In genomic region chr3:156553705-156554356, GRCh38 we compare ENCODE assay signal across 7 cellular contexts. TPM values are rescaled to one million over a fixed set of nuclear protein-coding genes. Genes with fewer than 3 reads are reported as not detected.
DNase-seq lines count a peak whose midpoint lies in the region; ATAC-seq and TF ChIP-seq lines count a peak whose summit lies in the region.

No MANE protein-coding gene starts in this region.

- no peaks in the 10 kb centered on the region for H3K9me3 ChIP-seq in mesenchymal stem cell (ENCODE audit: control insufficient read depth, low read length)

- H3K23ac ChIP-seq in mesenchymal stem cell (ENCODE audit: low read length in 2 of 2), result no peak overlapping the region

- H2BK15ac ChIP-seq in mesenchymal stem cell (ENCODE audit: low read depth, poor library complexity, severe bottlenecking), result no peak overlapping the region

- no peak overlapping the region for H3K18ac ChIP-seq in mesenchymal stem cell (ENCODE audit: low read depth in 1 of 2, low read length in 2 of 2)

- no peak overlapping the region for H2BK120ac ChIP-seq in mesenchymal stem cell (ENCODE audit: low read depth, low read length)

- DNase-seq in NCI-H1105 (lab: John Stamatoyannopoulos, UW) (peak; percentile 13), brain microvascular endothelial cell (peak; percentile 76), mesenchymal stem cell (peak; percentile 85), head of caudate nucleus (no peak)

- H3K27me3 ChIP-seq in brain microvascular endothelial cell (replicated peaks) (no peaks in the 10 kb centered on the region), mesenchymal stem cell (ENCODE audit: control insufficient read depth in 1 of 2, insufficient read depth in 1 of 2, low read length in 2 of 2) (no peaks in the 10 kb centered on the region)

- peak overlapping the region in 1 of 2 experiments; percentile 17 for H3K4ac ChIP-seq in mesenchymal stem cell (ENCODE audit: low read depth in 1 of 2, low read length in 2 of 2)

- intact Hi-C loops in head of caudate nucleus (cut with DNase I), result loop anchor here (2.0 to 10.0 kb wide), 2 partner anchors 121 to 581 kb away; partner anchors contain the start of gene TIPARP

- H3K27ac ChIP-seq in brain microvascular endothelial cell, result peak overlapping the region; percentile 91
- peak overlapping the region; percentile 81 for H3K27ac ChIP-seq in mesenchymal stem cell (ENCODE audit: low read length, poor library complexity, severe bottlenecking)

- H3K14ac ChIP-seq in mesenchymal stem cell (ENCODE audit: low read length in 2 of 2), result peak overlapping the region in 1 of 2 experiments; percentile 15

- H3K4me3 ChIP-seq in GM08714 (ENCODE audit: low read length), result peak overlapping the region; percentile 85
- peak overlapping the region; percentile 86 for H3K4me3 ChIP-seq in brain microvascular endothelial cell (ENCODE audit: low read depth, low read length)
- peak overlapping the region; percentile 33 to 95 for H3K4me3 ChIP-seq in mesenchymal stem cell (ENCODE audit: insufficient read depth in 1 of 2, low read depth in 1 of 2, low read length in 2 of 2)

- no peak overlapping the region for H2AFZ ChIP-seq in mesenchymal stem cell (ENCODE audit: low read depth, low read length)

- in situ Hi-C loops in brain microvascular endothelial cell (cut with HindIII; ENCODE audit: low pct_ligation_motif_present, low sequenced_read_pairs), result no loop called here

- H4K91ac ChIP-seq in mesenchymal stem cell (ENCODE audit: low read length), result no peak overlapping the region

- 4% methylated on average over 6 of the region's 11 CpGs for WGBS in mesenchymal stem cell

- ATAC-seq in GM21360 (IDR thresholded peaks at IDR 0.05; ENCODE audit: unreplicated experiment) (no peak), HG03571 (IDR thresholded peaks at IDR 0.05; ENCODE audit: unreplicated experiment) (no peak)

- no peaks in the 10 kb centered on the region for H3K79me1 ChIP-seq in mesenchymal stem cell (replicated peaks; ENCODE audit: low read length, poor library complexity, severe bottlenecking)

- H2BK12ac ChIP-seq in mesenchymal stem cell (ENCODE audit: low read length in 2 of 2), result no peak overlapping the region

- H3K4me2 ChIP-seq in mesenchymal stem cell (ENCODE audit: low read length, poor library complexity, severe bottlenecking), result peak overlapping the region; percentile 48

- H4K8ac ChIP-seq in mesenchymal stem cell (ENCODE audit: low read length), result no peak overlapping the region

- no peak overlapping the region for H2BK5ac ChIP-seq in mesenchymal stem cell (ENCODE audit: low read depth, low read length, poor library complexity, severe bottlenecking)

- peak overlapping the region; percentile 99 for H3K9ac ChIP-seq in mesenchymal stem cell (ENCODE audit: low read length)

- H2AK5ac ChIP-seq in mesenchymal stem cell (ENCODE audit: low read length, severe bottlenecking), result no peak overlapping the region

- peaks cover 9% of the 10 kb centered on the region for H3K4me1 ChIP-seq in mesenchymal stem cell (ENCODE audit: control insufficient read depth, insufficient read depth, low read depth, low read length)

- no peak for TF ChIP-seq CTCF in brain microvascular endothelial cell (IDR thresholded peaks at IDR 0.05; ENCODE audit: low read depth, low read length, missing control alignments)

- H3K36me3 ChIP-seq in brain microvascular endothelial cell (replicated peaks) (peaks cover 32% of the 10 kb centered on the region), mesenchymal stem cell (ENCODE audit: control insufficient read depth in 1 of 2, insufficient read depth in 2 of 2, low read depth in 1 of 2, low read length in 2 of 2) (peaks cover 0 to 44% of the 10 kb centered on the region in 2 experiments)

RNA-seq across cellular contexts. Expression of gene SSR3, which starts 1.1 kb away (rescaled TPM):
- 238 TPM for polyA plus RNA-seq in mesenchymal stem cell (2013, experiment 1 of 2)
- polyA plus RNA-seq in mesenchymal stem cell (2013, experiment 2 of 2), result 261 TPM

Comparison
In these comparisons a context has a peak if more than half of its experiments do, and no peak if none do; other contexts are left out.
1. DNase-seq: peak in NCI-H1105 (single experiment), brain microvascular endothelial cell (single experiment) and mesenchymal stem cell (single experiment); none in head of caudate nucleus (0 of 42).
2. Peak in every context shown above with its lines, with median percentiles within 50 percentile points of each other: H3K4me3 ChIP-seq.